In the genomic region with DNA sequence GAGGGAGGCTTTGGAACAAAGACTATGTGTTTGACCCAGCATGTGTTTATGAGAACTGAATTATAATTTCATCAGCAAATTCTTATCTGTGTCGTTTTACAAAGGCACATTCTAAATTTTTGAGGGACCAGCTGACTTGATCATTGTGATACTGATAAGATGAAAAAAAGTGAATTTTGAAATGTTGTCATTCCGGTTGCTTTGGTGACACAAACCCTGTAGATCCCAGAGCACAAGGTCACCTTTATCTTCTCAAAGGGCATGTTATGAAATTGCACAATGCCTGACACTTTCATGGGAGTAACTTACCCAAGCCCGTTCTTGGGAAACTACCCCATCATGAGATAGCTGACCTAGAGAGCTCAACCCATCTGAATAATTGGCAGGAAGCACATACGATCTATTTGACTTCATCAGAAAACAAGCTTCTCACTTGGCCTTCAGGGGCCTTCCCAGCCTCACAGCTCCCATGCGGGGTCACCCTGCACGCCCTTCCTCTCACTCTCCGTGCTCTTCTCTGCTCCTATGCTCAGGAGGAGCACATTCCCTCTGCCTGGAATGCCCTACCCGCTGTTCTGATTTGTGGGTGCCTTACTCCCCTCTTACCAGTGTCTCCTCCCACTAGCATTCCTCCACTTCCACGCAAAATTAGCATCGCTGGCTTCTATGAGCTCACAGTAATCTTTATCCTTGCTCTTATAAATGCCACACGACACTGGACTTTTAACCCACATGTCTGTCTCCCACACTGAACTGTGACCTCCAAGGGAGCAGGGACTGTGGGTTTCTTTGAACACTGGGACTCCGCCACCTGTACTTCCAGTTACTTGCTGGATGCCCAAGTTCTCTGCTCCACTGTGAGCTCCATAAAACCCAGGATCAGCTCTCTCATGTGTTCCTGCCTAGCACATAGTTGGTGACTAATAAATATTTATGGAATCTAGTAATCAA, we compare ENCODE assay signal across 1 cellular context.
TF ChIP-seq lines count a peak whose summit lies in the region.

No MANE protein-coding gene starts in this region.

TF ChIP-seq in HepG2, 621 proteins besides CTCF, POLR2A, EP300 and RAD21 (continued from another document and continues in another):
- peak; percentile 77; the same call in 1 of the 2 replicates for TF ChIP-seq ZNF563 (CRISPR knock-in tag; IDR thresholded peaks at IDR 0.05)
- TF ChIP-seq HBP1 (CRISPR knock-in tag; IDR thresholded peaks at IDR 0.05; ENCODE audit: low read depth) = peak; percentile 94; the same call in 1 of the 2 replicates
- peak; percentile 57 to 59; a peak in 1 of 4 replicates for TF ChIP-seq HMGXB4 (CRISPR knock-in tag; IDR thresholded peaks at IDR 0.05; ENCODE audit: borderline replicate concordance in 1 of 2, low read depth in 1 of 2)
- TF ChIP-seq RCOR2 (CRISPR knock-in tag; IDR thresholded peaks at IDR 0.05) = peak; percentile 99
- TF ChIP-seq HNF1A (IDR thresholded peaks at IDR 0.05; ENCODE audit: low read depth) = peak; percentile 84
- peak; percentile 95 for TF ChIP-seq HNF1A (CRISPR knock-in tag; IDR thresholded peaks at IDR 0.05; ENCODE audit: borderline replicate concordance)
- TF ChIP-seq RNF2 (conservative IDR thresholded peaks at IDR 0.05; ENCODE audit: low read depth) = peak; percentile 29; the same call in 1 of the 2 replicates
- TF ChIP-seq, protein P1, sequence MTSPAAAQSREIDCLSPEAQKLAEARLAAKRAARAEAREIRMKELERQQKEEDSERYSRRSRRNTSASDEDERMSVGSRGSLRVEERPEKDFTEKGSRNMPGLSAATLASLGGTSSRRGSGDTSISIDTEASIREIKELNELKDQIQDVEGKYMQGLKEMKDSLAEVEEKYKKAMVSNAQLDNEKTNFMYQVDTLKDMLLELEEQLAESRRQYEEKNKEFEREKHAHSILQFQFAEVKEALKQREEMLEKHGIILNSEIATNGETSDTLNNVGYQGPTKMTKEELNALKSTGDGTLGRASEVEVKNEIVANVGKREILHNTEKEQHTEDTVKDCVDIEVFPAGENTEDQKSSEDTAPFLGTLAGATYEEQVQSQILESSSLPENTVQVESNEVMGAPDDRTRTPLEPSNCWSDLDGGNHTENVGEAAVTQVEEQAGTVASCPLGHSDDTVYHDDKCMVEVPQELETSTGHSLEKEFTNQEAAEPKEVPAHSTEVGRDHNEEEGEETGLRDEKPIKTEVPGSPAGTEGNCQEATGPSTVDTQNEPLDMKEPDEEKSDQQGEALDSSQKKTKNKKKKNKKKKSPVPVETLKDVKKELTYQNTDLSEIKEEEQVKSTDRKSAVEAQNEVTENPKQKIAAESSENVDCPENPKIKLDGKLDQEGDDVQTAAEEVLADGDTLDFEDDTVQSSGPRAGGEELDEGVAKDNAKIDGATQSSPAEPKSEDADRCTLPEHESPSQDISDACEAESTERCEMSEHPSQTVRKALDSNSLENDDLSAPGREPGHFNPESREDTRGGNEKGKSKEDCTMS (CRISPR knock-in tag; conservative IDR thresholded peaks at IDR 0.05) = no peak
- peak; percentile 61 for TF ChIP-seq TRIM24 (CRISPR knock-in tag; IDR thresholded peaks at IDR 0.05)
- no peak for TF ChIP-seq MYNN (CRISPR knock-in tag; IDR thresholded peaks at IDR 0.05; ENCODE audit: low read depth)
- peak; percentile 94 for TF ChIP-seq ZBTB39 (CRISPR knock-in tag; IDR thresholded peaks at IDR 0.05)
- TF ChIP-seq KLF16 (CRISPR knock-in tag; IDR thresholded peaks at IDR 0.05) = peak in 1 of 2 experiments; percentile 97; a peak in 2 of 4 replicates
- peak; percentile 96 for TF ChIP-seq SOX13 (IDR thresholded peaks at IDR 0.05)
- peak; percentile 39 to 98; a peak in 3 of 4 replicates for TF ChIP-seq SOX13 (CRISPR knock-in tag; conservative IDR thresholded peaks at IDR 0.05 in 1 of 2, IDR thresholded peaks at IDR 0.05 in 1 of 2)
- TF ChIP-seq, protein P2, sequence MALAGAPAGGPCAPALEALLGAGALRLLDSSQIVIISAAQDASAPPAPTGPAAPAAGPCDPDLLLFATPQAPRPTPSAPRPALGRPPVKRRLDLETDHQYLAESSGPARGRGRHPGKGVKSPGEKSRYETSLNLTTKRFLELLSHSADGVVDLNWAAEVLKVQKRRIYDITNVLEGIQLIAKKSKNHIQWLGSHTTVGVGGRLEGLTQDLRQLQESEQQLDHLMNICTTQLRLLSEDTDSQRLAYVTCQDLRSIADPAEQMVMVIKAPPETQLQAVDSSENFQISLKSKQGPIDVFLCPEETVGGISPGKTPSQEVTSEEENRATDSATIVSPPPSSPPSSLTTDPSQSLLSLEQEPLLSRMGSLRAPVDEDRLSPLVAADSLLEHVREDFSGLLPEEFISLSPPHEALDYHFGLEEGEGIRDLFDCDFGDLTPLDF (CRISPR knock-in tag; IDR thresholded peaks at IDR 0.05) = peak; percentile 60; the same call in 1 of the 2 replicates
- peak; percentile 78; the same call in 1 of the 2 replicates for TF ChIP-seq STAT5B (CRISPR knock-in tag; IDR thresholded peaks at IDR 0.05)
- peak; percentile 50; the same call in 1 of the 2 replicates for TF ChIP-seq MAZ (IDR thresholded peaks at IDR 0.05; ENCODE audit: borderline replicate concordance, low read depth, low read length)
- peak; percentile 36; the same call in 1 of the 2 replicates for TF ChIP-seq MAZ (CRISPR knock-in tag; IDR thresholded peaks at IDR 0.05; ENCODE audit: low read depth)
- no peak for TF ChIP-seq RBM22 (optimal IDR thresholded peaks at IDR 0.05; ENCODE audit: low read length)
- TF ChIP-seq U2AF2 (IDR thresholded peaks at IDR 0.05; ENCODE audit: low read depth, low read length) = 0 out of 2 replicates have a peak, but pooled peaks have one; percentile 18
- peak; percentile 94 for TF ChIP-seq ZNF232 (CRISPR knock-in tag; IDR thresholded peaks at IDR 0.05; ENCODE audit: borderline replicate concordance)
- TF ChIP-seq MAF1 (CRISPR knock-in tag; IDR thresholded peaks at IDR 0.05; ENCODE audit: borderline replicate concordance) = no peak; the same call in 1 of the 2 replicates
- TF ChIP-seq, protein P3, sequence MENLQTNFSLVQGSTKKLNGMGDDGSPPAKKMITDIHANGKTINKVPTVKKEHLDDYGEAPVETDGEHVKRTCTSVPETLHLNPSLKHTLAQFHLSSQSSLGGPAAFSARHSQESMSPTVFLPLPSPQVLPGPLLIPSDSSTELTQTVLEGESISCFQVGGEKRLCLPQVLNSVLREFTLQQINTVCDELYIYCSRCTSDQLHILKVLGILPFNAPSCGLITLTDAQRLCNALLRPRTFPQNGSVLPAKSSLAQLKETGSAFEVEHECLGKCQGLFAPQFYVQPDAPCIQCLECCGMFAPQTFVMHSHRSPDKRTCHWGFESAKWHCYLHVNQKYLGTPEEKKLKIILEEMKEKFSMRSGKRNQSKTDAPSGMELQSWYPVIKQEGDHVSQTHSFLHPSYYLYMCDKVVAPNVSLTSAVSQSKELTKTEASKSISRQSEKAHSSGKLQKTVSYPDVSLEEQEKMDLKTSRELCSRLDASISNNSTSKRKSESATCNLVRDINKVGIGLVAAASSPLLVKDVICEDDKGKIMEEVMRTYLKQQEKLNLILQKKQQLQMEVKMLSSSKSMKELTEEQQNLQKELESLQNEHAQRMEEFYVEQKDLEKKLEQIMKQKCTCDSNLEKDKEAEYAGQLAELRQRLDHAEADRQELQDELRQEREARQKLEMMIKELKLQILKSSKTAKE (CRISPR knock-in tag; IDR thresholded peaks at IDR 0.05; ENCODE audit: borderline replicate concordance) = peak; percentile 65; the same call in 1 of the 2 replicates
- no peak for TF ChIP-seq ZNF230 (CRISPR knock-in tag; IDR thresholded peaks at IDR 0.05)
- peak; percentile 62; the same call in 1 of the 2 replicates for TF ChIP-seq TAF1 (CRISPR knock-in tag; IDR thresholded peaks at IDR 0.05)
- no peak for TF ChIP-seq SNAI1 (CRISPR knock-in tag; IDR thresholded peaks at IDR 0.05; ENCODE audit: borderline replicate concordance)
- TF ChIP-seq, protein P4, sequence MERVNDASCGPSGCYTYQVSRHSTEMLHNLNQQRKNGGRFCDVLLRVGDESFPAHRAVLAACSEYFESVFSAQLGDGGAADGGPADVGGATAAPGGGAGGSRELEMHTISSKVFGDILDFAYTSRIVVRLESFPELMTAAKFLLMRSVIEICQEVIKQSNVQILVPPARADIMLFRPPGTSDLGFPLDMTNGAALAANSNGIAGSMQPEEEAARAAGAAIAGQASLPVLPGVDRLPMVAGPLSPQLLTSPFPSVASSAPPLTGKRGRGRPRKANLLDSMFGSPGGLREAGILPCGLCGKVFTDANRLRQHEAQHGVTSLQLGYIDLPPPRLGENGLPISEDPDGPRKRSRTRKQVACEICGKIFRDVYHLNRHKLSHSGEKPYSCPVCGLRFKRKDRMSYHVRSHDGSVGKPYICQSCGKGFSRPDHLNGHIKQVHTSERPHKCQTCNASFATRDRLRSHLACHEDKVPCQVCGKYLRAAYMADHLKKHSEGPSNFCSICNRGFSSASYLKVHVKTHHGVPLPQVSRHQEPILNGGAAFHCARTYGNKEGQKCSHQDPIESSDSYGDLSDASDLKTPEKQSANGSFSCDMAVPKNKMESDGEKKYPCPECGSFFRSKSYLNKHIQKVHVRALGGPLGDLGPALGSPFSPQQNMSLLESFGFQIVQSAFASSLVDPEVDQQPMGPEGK (CRISPR knock-in tag; IDR thresholded peaks at IDR 0.05) = peak; percentile 85
- TF ChIP-seq ZNF276 (CRISPR knock-in tag; IDR thresholded peaks at IDR 0.05; ENCODE audit: low read depth) = peak; percentile 90
- TF ChIP-seq SATB2 (CRISPR knock-in tag; IDR thresholded peaks at IDR 0.05) = 0 out of 2 replicates have a peak, but pooled peaks have one; percentile 29
